ENCODE assay signal across 11 cellular contexts in genomic region chr19:34351382-34351802, GRCh38. TPM values are rescaled to one million over a fixed set of nuclear protein-coding genes. Genes with fewer than 3 reads are reported as not detected.
DNase-seq lines count a peak whose midpoint lies in the region; ATAC-seq and TF ChIP-seq lines count a peak whose summit lies in the region.
"Had no signal": no experiment of that assay in that cellular context is flagged by ENCODE, and none has a peak within 500 bp of the region (broad histone marks: within the 10 kb centered on the region; RNA-seq: fewer than 3 reads in every experiment).

No MANE protein-coding gene starts in this region.

- H3K27ac ChIP-seq in VCaP = peak overlapping the region; percentile 34; the same call in 1 of the 2 replicates
- H3K27ac ChIP-seq: upper lobe of right lung had no signal

- ATAC-seq in HG02759 (IDR thresholded peaks at IDR 0.05; ENCODE audit: unreplicated experiment) = peak; percentile 50
- ATAC-seq: left cardiac atrium, upper lobe of right lung had no signal

- TF ChIP-seq CTCF in VCaP (conservative IDR thresholded peaks at IDR 0.05) = no peak

- DNase-seq in NK-92 treated with Interleukin-12 subunit alpha and Interleukin-12 subunit beta, amount 100 ng/mL, for 24 hours (lab: John Stamatoyannopoulos, UW) = peak; percentile 64
- DNase-seq in NK-92 (lab: John Stamatoyannopoulos, UW; ENCODE audit: unreplicated experiment) (no peak), mucosa of gallbladder (ENCODE audit: low spot score) (peak; percentile 78), GM19240 (ENCODE audit: insufficient read length, low spot score) (no peak), NCI-H524 treated with DMSO at 0.1 percent for 48 hours (lab: John Stamatoyannopoulos, UW) (no peak), CD1c-positive myeloid dendritic cell (ENCODE audit: extremely low spot score) (no peak)
- DNase-seq: left cardiac atrium, NCI-H1105, upper lobe of right lung had no signal

RNA-seq across cellular contexts. Expression of gene GPI, which starts 13.6 kb away (rescaled TPM):
- 406 TPM for total RNA-seq in mucosa of gallbladder

RNA-seq across cellular contexts. Expression of gene PDCD2L, which starts 52.8 kb away (rescaled TPM):
- 5.7 TPM for total RNA-seq in mucosa of gallbladder

Comparison
In these comparisons a context has a peak if more than half of its experiments do, and no peak if none do; other contexts are left out.
1. DNase-seq: peak in NK-92 treated with Interleukin-12 subunit alpha and Interleukin-12 subunit beta, amount 100 ng/mL, for 24 hours (single experiment) and mucosa of gallbladder (single experiment); none in NK-92 (single experiment), GM19240 (single experiment), NCI-H524 treated with DMSO at 0.1 percent for 48 hours (single experiment) and CD1c-positive myeloid dendritic cell (single experiment).